Comparison of ENCODE assay signal across 8 cellular contexts in genomic region chr3:53254190-53254809, GRCh38. TPM values are rescaled to one million over a fixed set of nuclear protein-coding genes. Genes with fewer than 3 reads are reported as not detected.
DNase-seq lines count a peak whose midpoint lies in the region; ATAC-seq, FAIRE-seq and TF ChIP-seq lines count a peak whose summit lies in the region.

No MANE protein-coding gene starts in this region.

- TF ChIP-seq POLR2A in GM12891 (IDR thresholded peaks at IDR 0.05; ENCODE audit: low read depth, low read length) (no peak), body of pancreas (IDR thresholded peaks at IDR 0.05) (no peak), stomach (IDR thresholded peaks at IDR 0.05) (no peak)

- in situ Hi-C loops in KBM-7 (cut with MboI; ENCODE audit: low pct_unique_long_range_greater_than_20kb, low sequenced_read_pairs), result no loop called here

- H3K4me3 ChIP-seq in body of pancreas, result peak overlapping the region in 1 of 2 donors; percentile 93
- peak overlapping the region; percentile 82 to 97 (median 92) for H3K4me3 ChIP-seq in stomach

- H3K36me3 ChIP-seq in body of pancreas (replicated peaks in 1 of 2; ENCODE audit: insufficient read depth in 1 of 2, low read depth in 2 of 2), result no peaks in the 10 kb centered on the region
- no peaks in the 10 kb centered on the region for H3K36me3 ChIP-seq in stomach

- FAIRE-seq in GM12891 (lab: Jason Lieb, UNC), result peak; percentile 13

- peaks cover 55% of the 10 kb centered on the region for H3K4me1 ChIP-seq in body of pancreas
- H3K4me1 ChIP-seq in stomach, result peaks cover 43 to 65% (median 64%) of the 10 kb centered on the region in 4 donors

- TF ChIP-seq CTCF in body of pancreas (IDR thresholded peaks at IDR 0.05), result peak in 1 of 7 experiments; percentile 1
- no peak for TF ChIP-seq CTCF in stomach (IDR thresholded peaks at IDR 0.05)

- H3K27ac ChIP-seq in body of pancreas, result peak overlapping the region; percentile 86 to 98 (median 92)
- peak overlapping the region; percentile 25 for H3K27ac ChIP-seq in layer of hippocampus (ENCODE audit: low read depth, low read length)
- peak overlapping the region; percentile 85 to 98 (median 92) for H3K27ac ChIP-seq in stomach

- TF ChIP-seq EP300 in stomach (IDR thresholded peaks at IDR 0.05), result no peak

- 10 to 20% methylated on average over 5 to 9 of the region's 9 CpGs for WGBS in body of pancreas, 2 donors
- WGBS in stomach, 5 donors, result 15 to 20% (median 18%) methylated on average over 9 of the region's 9 CpGs

- intact Hi-C loops in body of pancreas (cut with DNase I) (no loop called here), stomach (cut with DNase I; ENCODE audit: low total_unique reads) (no loop called here)

- H3K27me3 ChIP-seq in body of pancreas (no peaks in the 10 kb centered on the region), layer of hippocampus (ENCODE audit: control insufficient read depth, insufficient read depth, low read length) (no peaks in the 10 kb centered on the region), stomach (no peaks in the 10 kb centered on the region)

- ATAC-seq in body of pancreas, result peak; percentile 33
- ATAC-seq in GM21381 (IDR thresholded peaks at IDR 0.05; ENCODE audit: unreplicated experiment), result no peak

- DNase-seq in GM12891 (ENCODE audit: insufficient read length, low spot score) (no peak), KBM-7 (peak; percentile 41), body of pancreas (peak in 3 of 4 donors; percentile 64 to 72 (median 71)), stomach (no peak), NCI-H2171 (lab: John Stamatoyannopoulos, UW) (no peak), GDM1 (lab: John Stamatoyannopoulos, UW) (no peak)

- H3K9me3 ChIP-seq in body of pancreas (no peaks in the 10 kb centered on the region), stomach (no peaks in the 10 kb centered on the region)

TF ChIP-seq in GM12891, 5 proteins besides CTCF, POLR2A, EP300 and RAD21:
- TF ChIP-seq POLR2AphosphoS5 (IDR thresholded peaks at IDR 0.05; ENCODE audit: low read depth, low read length) (no peak), POU2F2 (IDR thresholded peaks at IDR 0.05; ENCODE audit: low read depth, low read length) (no peak), PAX5 (IDR thresholded peaks at IDR 0.05; ENCODE audit: insufficient read depth, low read length, severe bottlenecking) (no peak), TAF1 (IDR thresholded peaks at IDR 0.05; ENCODE audit: low read depth, low read length) (no peak), SPI1 (IDR thresholded peaks at IDR 0.05; ENCODE audit: low read depth, low read length) (no peak)

RNA-seq across cellular contexts. Expression of gene TKT, which starts 1.5 kb away (rescaled TPM):
- 189 TPM for polyA plus RNA-seq in GM12891 (2012; ENCODE audit: low read depth, missing spikeins)
- total RNA-seq in body of pancreas (100 to 1,000 TPM in 1 of 2 donors, 10 to 100 TPM in 1; 96.6 to 208 TPM), stomach (100 to 1,000 TPM in 3 of 5 donors, 10 to 100 TPM in 2; 88.3 to 247 (median 162) TPM)
- polyA plus RNA-seq in stomach, result 100 to 1,000 TPM in 2 of 3 donors, 10 to 100 TPM in 1; 84.9 to 385 (median 118) TPM

Comparison
In these comparisons a context has a peak if more than half of its experiments do, and no peak if none do; other contexts are left out.
1. DNase-seq: peak in KBM-7 (single experiment) and body of pancreas (3 of 4); none in GM12891 (single experiment), stomach (single experiment), NCI-H2171 (single experiment) and GDM1 (single experiment).
2. H3K27ac ChIP-seq: peak in every context shown above with its lines; median percentile 92 in body of pancreas; 92 in stomach; 25 in layer of hippocampus.